Comparison of ENCODE assay signal across 29 cellular contexts in the genomic region with DNA sequence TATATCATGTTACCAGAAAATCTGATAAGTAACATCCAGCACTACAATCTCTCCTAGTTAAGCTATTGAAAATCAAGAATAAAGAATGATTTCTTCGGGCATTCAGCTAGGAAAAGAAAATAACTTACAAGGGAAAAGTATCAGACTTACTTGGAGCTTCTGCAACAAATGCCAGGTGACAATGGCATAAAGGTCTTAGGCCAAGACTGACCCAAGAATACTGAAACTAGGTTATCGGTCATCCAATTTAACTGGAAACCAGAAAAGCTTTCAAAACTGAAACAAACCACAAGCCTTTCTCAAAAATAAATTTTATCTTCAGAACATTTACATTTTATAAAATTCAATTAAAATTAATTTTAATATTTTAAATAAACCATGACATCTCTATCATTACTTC.
"Had no signal": no experiment of that assay in that cellular context is flagged by ENCODE, and none has a peak within 500 bp of the region (broad histone marks: within the 10 kb centered on the region; RNA-seq: fewer than 3 reads in every experiment).

No MANE protein-coding gene starts in this region.

- H3K9me3 ChIP-seq: SJSA1 had no signal

- DNase-seq: Kasumi-1, MG63, MV-4-11, NCI-H1092, NCI-H1105, NCI-H1417 treated with DMSO at 0.1 percent for 48 hours, NCI-H1436 treated with DMSO at 0.1 percent for 48 hours, NCI-H1694 treated with DMSO at 0.1 percent for 48 hours, NCI-H187 treated with DMSO at 0.1 percent for 48 hours, NCI-H2029, NCI-H2081, NCI-H2171 treated with DMSO at 0.1 percent for 48 hours, NCI-H2227 treated with DMSO at 0.1 percent for 48 hours, NCI-H345, NCI-H446, NCI-H510A treated with DMSO at 0.1 percent for 48 hours, NCI-H524 treated with DMSO at 0.1 percent for 48 hours, NCI-H69, NCI-H748 treated with DMSO at 0.1 percent for 48 hours, NCI-H82, PC-9, Right ventricle myocardium superior, RPMI8226, SHP77 treated with DMSO at 0.1 percent for 48 hours, SK-N-SH, SW 1271, T-helper 1 cell had no signal

- H3K36me3 ChIP-seq: MG63, SJSA1 had no signal

- ATAC-seq: Panc1 had no signal

- H2AFZ ChIP-seq: PC-9 had no signal

- H3K27ac ChIP-seq: PC-9, SJSA1 had no signal

- H3K4me2 ChIP-seq: PC-9, SK-N-SH had no signal

- H3K9ac ChIP-seq: SK-N-SH had no signal

- H3K4me3 ChIP-seq: MG63, PC-9, SJSA1 had no signal

- H3K4me1 ChIP-seq: SJSA1 had no signal

- H3K27me3 ChIP-seq: MG63, SJSA1 had no signal
